1 cellular context compared by ENCODE assay signal in the genomic region with DNA sequence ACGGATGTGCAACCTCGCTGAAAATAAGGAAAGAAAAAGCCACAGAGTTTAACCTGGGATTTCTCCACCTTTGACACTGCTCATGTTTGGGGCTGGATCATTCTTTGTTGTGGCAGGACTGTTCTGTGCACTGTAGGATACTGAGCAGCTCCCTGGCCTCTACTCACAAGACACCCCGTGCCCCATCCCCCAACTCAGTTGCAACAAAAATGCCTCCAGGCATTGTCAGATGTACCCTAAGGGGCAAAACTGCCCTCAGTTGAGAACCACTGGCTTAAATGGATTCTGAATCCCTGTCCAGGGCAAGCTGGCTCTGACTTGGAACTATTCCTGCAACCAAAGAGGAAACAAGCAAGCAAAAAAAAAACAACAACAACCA.
TF ChIP-seq lines count a peak whose summit lies in the region.

No MANE protein-coding gene starts in this region.

TF ChIP-seq in K562, 482 proteins besides CTCF, POLR2A, EP300 and RAD21:
- no peak for TF ChIP-seq TCF3 (CRISPR knock-in tag; IDR thresholded peaks at IDR 0.05)
